ENCODE assay signal across 1 cellular context in genomic region chr2:74566423-74567085, GRCh38.
TF ChIP-seq lines count a peak whose summit lies in the region.

No MANE protein-coding gene starts in this region.

TF ChIP-seq in IMR-90, 13 proteins besides CTCF, POLR2A, EP300 and RAD21 (continued from another document):
- TF ChIP-seq NFE2L2 (IDR thresholded peaks at IDR 0.05; ENCODE audit: low read depth, low read length), result no peak
- TF ChIP-seq USF2 (IDR thresholded peaks at IDR 0.05; ENCODE audit: low read depth, low read length), result no peak
- no peak for TF ChIP-seq MAZ (IDR thresholded peaks at IDR 0.05; ENCODE audit: borderline replicate concordance, low read depth, low read length)
- no peak; the same call in 1 of the 2 replicates for TF ChIP-seq CEBPB (IDR thresholded peaks at IDR 0.05; ENCODE audit: low read depth, low read length)
- TF ChIP-seq MAFK (IDR thresholded peaks at IDR 0.05; ENCODE audit: low read depth, low read length), result no peak
- TF ChIP-seq FOS (IDR thresholded peaks at IDR 0.05; ENCODE audit: low read depth, low read length), result no peak
